Comparison of ENCODE assay signal across 16 cellular contexts in genomic region chr4:101853028-101853427, GRCh38.
A peak's percentile ranks its signal among the peaks of the same experiment; 100 is the strongest.
DNase-seq lines count a peak whose midpoint lies in the region; ATAC-seq lines count a peak whose summit lies in the region.
"Had no signal": no experiment of that assay in that cellular context is flagged by ENCODE, and none has a peak within 500 bp of the region (broad histone marks: within the 10 kb centered on the region; RNA-seq: fewer than 3 reads in every experiment).

No MANE protein-coding gene starts in this region.

- no peaks in the 10 kb centered on the region for H3K4me1 Mint-ChIP-seq in natural killer cell treated with Interleukin-12 subunit alpha and Interleukin-12 subunit beta and Interleukin-15 and Interleukin-18, amount 100 ng/mL, for 72 hours (ENCODE audit: low read depth in 2 of 2)

- no peak overlapping the region for H3K4me3 Mint-ChIP-seq in natural killer cell treated with Interleukin-12 subunit alpha and Interleukin-12 subunit beta and Interleukin-15 and Interleukin-18, amount 100 ng/mL, for 72 hours
- H3K4me3 Mint-ChIP-seq: T-cell had no signal

- DNase-seq in OCI-M1 (lab: John Stamatoyannopoulos, UW) (peak; percentile 27), amniotic stem cell (lab: John Stamatoyannopoulos, UW) (no peak), anterior cingulate cortex (lab: John Stamatoyannopoulos, UW) (no peak), EL (no peak)
- no peak for DNase-seq in natural killer cell treated with Interleukin-12 subunit alpha and Interleukin-12 subunit beta and Interleukin-15 and Interleukin-18, amount 100 ng/mL, for 72 hours (ENCODE audit: low spot score)
- DNase-seq: activated CD4-positive, alpha-beta T cell treated with anti-CD3 and anti-CD28 coated beads, Interleukin-2, amount 50 U/mL, for 48 hours; colonic mucosa; GF-D8; GOT3; NCI-H146; NK-92 treated with Interleukin-12 subunit alpha and Interleukin-12 subunit beta, amount 100 ng/mL, for 24 hours; T-cell had no signal

- no peaks in the 10 kb centered on the region for H3K27me3 Mint-ChIP-seq in natural killer cell treated with Interleukin-12 subunit alpha and Interleukin-12 subunit beta and Interleukin-15 and Interleukin-18, amount 100 ng/mL, for 72 hours
- H3K27me3 Mint-ChIP-seq: T-cell had no signal

- ATAC-seq in GM18861 (IDR thresholded peaks at IDR 0.05; ENCODE audit: unreplicated experiment): peak; percentile 61
- peak; percentile 79 for ATAC-seq in GM21526 (IDR thresholded peaks at IDR 0.05; ENCODE audit: low FRiP score, unreplicated experiment)
- ATAC-seq in HG03064 (IDR thresholded peaks at IDR 0.05; ENCODE audit: low read depth, unreplicated experiment): peak; percentile 53
- ATAC-seq in natural killer cell treated with Interleukin-12 subunit alpha and Interleukin-12 subunit beta and Interleukin-15 and Interleukin-18, amount 100 ng/mL, for 72 hours: no peak
- ATAC-seq: activated naive CD4-positive, alpha-beta T cell treated with anti-CD3 and anti-CD28 coated beads, Interleukin-2, amount 50 U/mL, for 72 hours; T-cell had no signal

- no peak overlapping the region for H3K27ac Mint-ChIP-seq in natural killer cell treated with Interleukin-12 subunit alpha and Interleukin-12 subunit beta and Interleukin-15 and Interleukin-18, amount 100 ng/mL, for 72 hours
- H3K27ac Mint-ChIP-seq: activated naive CD4-positive, alpha-beta T cell treated with anti-CD3 and anti-CD28 coated beads, Interleukin-2, amount 50 U/mL, for 72 hours; T-cell had no signal

- no peaks in the 10 kb centered on the region for H3K36me3 Mint-ChIP-seq in natural killer cell treated with Interleukin-12 subunit alpha and Interleukin-12 subunit beta and Interleukin-15 and Interleukin-18, amount 100 ng/mL, for 72 hours
- H3K36me3 Mint-ChIP-seq: activated naive CD4-positive, alpha-beta T cell treated with anti-CD3 and anti-CD28 coated beads, Interleukin-2, amount 50 U/mL, for 72 hours; T-cell had no signal

- no peaks in the 10 kb centered on the region for H3K9me3 Mint-ChIP-seq in natural killer cell treated with Interleukin-12 subunit alpha and Interleukin-12 subunit beta and Interleukin-15 and Interleukin-18, amount 100 ng/mL, for 72 hours
- H3K9me3 Mint-ChIP-seq: activated naive CD4-positive, alpha-beta T cell treated with anti-CD3 and anti-CD28 coated beads, Interleukin-2, amount 50 U/mL, for 72 hours; T-cell had no signal

Comparison
In these comparisons a context has a peak if more than half of its experiments do, and no peak if none do; other contexts are left out.
1. ATAC-seq: peak in GM18861 (single experiment), GM21526 (single experiment) and HG03064 (single experiment); none in natural killer cell treated with Interleukin-12 subunit alpha and Interleukin-12 subunit beta and Interleukin-15 and Interleukin-18, amount 100 ng/mL, for 72 hours (0 of 2).